Comparison of ENCODE assay signal across 8 cellular contexts in the genomic region with DNA sequence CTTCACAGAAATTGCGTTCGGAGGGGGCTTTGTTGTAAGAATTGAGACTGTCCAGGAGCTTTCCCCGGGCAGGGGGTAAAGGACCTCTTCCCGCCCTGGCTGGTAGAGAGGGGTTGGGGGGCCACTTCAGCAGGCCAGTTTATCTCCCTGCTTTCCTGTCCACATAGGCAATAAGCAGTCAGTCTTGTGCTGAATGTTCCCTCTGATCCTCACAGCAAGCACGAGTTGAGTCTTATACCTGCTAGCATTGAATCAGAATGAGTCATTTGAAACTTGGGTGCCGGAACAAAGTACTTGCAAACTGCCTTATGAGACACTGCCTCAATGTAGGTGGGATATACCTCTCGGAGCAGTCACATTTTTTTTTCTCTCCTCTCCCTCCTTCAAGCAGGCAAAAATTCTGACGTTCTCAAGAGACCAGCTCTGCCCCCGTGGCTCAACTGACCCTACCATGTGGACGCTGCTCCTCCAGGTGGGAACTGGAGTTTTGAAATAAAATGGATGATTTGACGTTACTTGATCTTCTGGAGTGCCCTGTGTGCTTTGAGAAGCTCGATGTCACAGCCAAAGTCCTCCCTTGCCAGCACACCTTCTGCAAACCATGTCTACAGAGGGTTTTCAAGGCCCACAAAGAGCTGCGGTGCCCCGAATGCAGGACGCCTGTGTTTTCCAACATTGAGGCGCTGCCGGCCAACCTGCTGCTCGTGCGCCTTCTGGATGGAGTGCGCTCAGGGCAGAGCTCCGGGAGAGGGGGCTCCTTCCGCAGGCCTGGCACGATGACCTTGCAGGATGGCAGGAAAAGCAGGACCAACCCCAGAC. TPM values are rescaled to one million over a fixed set of nuclear protein-coding genes. Genes with fewer than 3 reads are reported as not detected.
A peak's percentile ranks its signal among the peaks of the same experiment; 100 is the strongest.
DNase-seq lines count a peak whose midpoint lies in the region; ATAC-seq and TF ChIP-seq lines count a peak whose summit lies in the region.

No MANE protein-coding gene starts in this region.

- TF ChIP-seq CTCF in left lung (IDR thresholded peaks at IDR 0.05) (no peak), glutamatergic neuron (IDR thresholded peaks at IDR 0.05; ENCODE audit: partially characterized antibody, unreplicated experiment) (no peak)

- CTCF ChIA-PET in activated CD4-positive, alpha-beta memory T cell treated with anti-CD3 and anti-CD28 coated beads, Interleukin-2, amount 10 ng/mL, durations not matched to agents 7 days and 5 days (lab: Charles Lee): interaction anchor here (2.4 kb wide), 1 partner anchor 8 kb away, joined by 11 read pairs; no protein-coding TSS in a partner anchor

- peaks cover 40% of the 10 kb centered on the region for H3K4me1 ChIP-seq in ACC112 (ENCODE audit: control insufficient read depth, insufficient read depth, low read length, unreplicated experiment)
- H3K4me1 ChIP-seq in left lung: peaks cover 0 to 7% of the 10 kb centered on the region in 2 donors

- peaks cover 66% of the 10 kb centered on the region for H3K27me3 Mint-ChIP-seq in activated CD4-positive, alpha-beta memory T cell treated with anti-CD3 and anti-CD28 coated beads, Interleukin-2, amount 10 ng/mL, durations not matched to agents 7 days and 5 days
- H3K27me3 Mint-ChIP-seq in glutamatergic neuron (ENCODE audit: unreplicated experiment): no peaks in the 10 kb centered on the region

- no peak overlapping the region for H2AFZ ChIP-seq in ACC112 (ENCODE audit: low read length, unreplicated experiment)

- no peaks in the 10 kb centered on the region for H3K9me3 ChIP-seq in left lung

- intact Hi-C loops in left lung (cut with DNase I): no loop called here

- H3K36me3 ChIP-seq in ACC112 (ENCODE audit: insufficient read depth, low read length) (no peaks in the 10 kb centered on the region), H7 (replicated peaks; ENCODE audit: control insufficient read depth, insufficient read depth, low read length) (no peaks in the 10 kb centered on the region), left lung (no peaks in the 10 kb centered on the region)

- peak; percentile 60 for ATAC-seq in left lung

- POLR2A ChIA-PET in activated CD4-positive, alpha-beta memory T cell treated with anti-CD3 and anti-CD28 coated beads, Interleukin-2, amount 10 ng/mL, durations not matched to agents 7 days and 5 days (lab: Charles Lee): interaction anchor here (1.2 kb wide), 1 partner anchor 9 kb away, joined by 7 read pairs; no protein-coding TSS in a partner anchor

- H3K36me3 Mint-ChIP-seq in activated CD4-positive, alpha-beta memory T cell treated with anti-CD3 and anti-CD28 coated beads, Interleukin-2, amount 10 ng/mL, durations not matched to agents 7 days and 5 days (ENCODE audit: low read depth): no peaks in the 10 kb centered on the region
- no peaks in the 10 kb centered on the region for H3K36me3 Mint-ChIP-seq in glutamatergic neuron (ENCODE audit: unreplicated experiment)

- H3K27ac Mint-ChIP-seq in activated CD4-positive, alpha-beta memory T cell treated with anti-CD3 and anti-CD28 coated beads, Interleukin-2, amount 10 ng/mL, durations not matched to agents 7 days and 5 days: no peak overlapping the region
- no peak overlapping the region for H3K27ac Mint-ChIP-seq in glutamatergic neuron (ENCODE audit: unreplicated experiment)

- no peaks in the 10 kb centered on the region for H3K9me3 Mint-ChIP-seq in activated CD4-positive, alpha-beta memory T cell treated with anti-CD3 and anti-CD28 coated beads, Interleukin-2, amount 10 ng/mL, durations not matched to agents 7 days and 5 days
- no peaks in the 10 kb centered on the region for H3K9me3 Mint-ChIP-seq in glutamatergic neuron (ENCODE audit: unreplicated experiment)

- DNase-seq in H7 (peak; percentile 46), left lung (peak in 1 of 2 donors; percentile 50), glutamatergic neuron (no peak), mesenteric fat pad (ENCODE audit: low spot score) (no peak), NOMO-1 (lab: John Stamatoyannopoulos, UW; ENCODE audit: unreplicated experiment in 2 of 2) (no peak), NCI-H1694 (lab: John Stamatoyannopoulos, UW) (no peak)
- DNase-seq in activated CD4-positive, alpha-beta memory T cell treated with anti-CD3 and anti-CD28 coated beads, Interleukin-2, amount 10 ng/mL, durations not matched to agents 7 days and 5 days: peak; percentile 22

- H3K27me3 ChIP-seq in ACC112 (ENCODE audit: insufficient read depth, low read length): no peaks in the 10 kb centered on the region
- no peaks in the 10 kb centered on the region; the same call in 1 of the 2 replicates for H3K27me3 ChIP-seq in H7 (ENCODE audit: control insufficient read depth, insufficient read depth, low read length)
- peaks cover 0 to 46% of the 10 kb centered on the region in 2 donors for H3K27me3 ChIP-seq in left lung

- H3K4me3 ChIP-seq in ACC112 (ENCODE audit: low read depth, low read length) (peak overlapping the region; percentile 85), H7 (ENCODE audit: insufficient read depth, low read depth, low read length) (no peak overlapping the region; the same call in 1 of the 2 replicates), left lung (peak overlapping the region; percentile 23 to 30)

- H3K4me1 Mint-ChIP-seq in activated CD4-positive, alpha-beta memory T cell treated with anti-CD3 and anti-CD28 coated beads, Interleukin-2, amount 10 ng/mL, durations not matched to agents 7 days and 5 days: peaks cover 50% of the 10 kb centered on the region
- peaks cover 5% of the 10 kb centered on the region for H3K4me1 Mint-ChIP-seq in glutamatergic neuron (ENCODE audit: low read depth, unreplicated experiment)

- H3K79me2 ChIP-seq in ACC112 (ENCODE audit: control insufficient read depth, insufficient read depth, low read length, unreplicated experiment): no peaks in the 10 kb centered on the region

- no peak overlapping the region for H3K27ac ChIP-seq in ACC112 (ENCODE audit: low read depth, low read length)
- no peak overlapping the region for H3K27ac ChIP-seq in left lung

- H3K4me3 Mint-ChIP-seq in activated CD4-positive, alpha-beta memory T cell treated with anti-CD3 and anti-CD28 coated beads, Interleukin-2, amount 10 ng/mL, durations not matched to agents 7 days and 5 days: no peak overlapping the region
- H3K4me3 Mint-ChIP-seq in glutamatergic neuron (ENCODE audit: unreplicated experiment): no peak overlapping the region

RNA-seq across cellular contexts. Expression of gene SH3RF2, which starts 1.3 kb away (rescaled TPM):
- 0.89 and 1.7 TPM in 2 replicates for total RNA-seq in H7 (2014; rRNA removed; shearing (Covaris generic))
- under 1 TPM; 0.38 to 0.48 TPM for total RNA-seq in activated CD4-positive, alpha-beta memory T cell treated with anti-CD3 and anti-CD28 coated beads, Interleukin-2, amount 10 ng/mL, durations not matched to agents 7 days and 5 days
- 10 to 100 TPM; 11.7 to 20.3 TPM for total RNA-seq in left lung
- not detected for total RNA-seq in glutamatergic neuron (ENCODE audit: unreplicated experiment)
- 1.6 TPM for total RNA-seq in mesenteric fat pad

Comparison
In these comparisons a context has a peak if more than half of its experiments do, and no peak if none do; other contexts are left out.
1. DNase-seq: peak in H7 (single experiment) and activated CD4-positive, alpha-beta memory T cell treated with anti-CD3 and anti-CD28 coated beads, Interleukin-2, amount 10 ng/mL, durations not matched to agents 7 days and 5 days (single experiment); none in glutamatergic neuron (single experiment), mesenteric fat pad (single experiment), NOMO-1 (0 of 2) and NCI-H1694 (single experiment).